Comparison of ENCODE assay signal across 15 cellular contexts in the genomic region with DNA sequence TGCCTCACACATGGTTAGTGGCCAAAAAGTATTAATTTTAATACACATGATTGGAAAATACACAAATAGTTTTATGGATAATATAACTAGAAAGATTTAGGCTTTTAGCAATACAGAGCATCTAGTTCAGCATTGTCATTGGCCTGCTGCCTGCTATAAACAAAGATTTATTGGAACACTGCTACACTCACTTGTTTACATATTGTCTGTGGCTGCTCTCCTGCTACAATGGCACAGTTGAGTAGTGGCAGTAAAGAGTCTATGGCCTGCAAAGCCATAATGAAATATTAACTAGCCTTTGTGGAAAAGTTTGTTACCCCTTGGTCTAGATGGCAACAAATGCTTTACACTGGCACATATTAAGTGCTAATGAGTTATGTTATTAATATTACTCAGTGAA.
"Had no signal": no experiment of that assay in that cellular context is flagged by ENCODE, and none has a peak within 500 bp of the region (broad histone marks: within the 10 kb centered on the region; RNA-seq: fewer than 3 reads in every experiment).

No MANE protein-coding gene starts in this region.

- FAIRE-seq: endothelial cell of umbilical vein, pancreas had no signal

- ATAC-seq: activated CD4-positive, alpha-beta T cell treated with anti-CD3 and anti-CD28 coated beads for 36 hours; heart left ventricle; left ventricle myocardium superior; pancreas had no signal

- H3K4me3 ChIP-seq: colonic mucosa, heart left ventricle, pancreas, skin epidermis, thyroid gland, uterus had no signal

- DNase-seq: activated CD4-positive, alpha-beta T cell treated with anti-CD3 and anti-CD28 coated beads for 36 hours; activated CD8-positive, alpha-beta memory T cell treated with anti-CD3 and anti-CD28 coated beads for 24 hours; activated T-cell treated with anti-CD3 and anti-CD28 coated beads for 4 hours; caudate nucleus; colonic mucosa; effector CD4-positive, alpha-beta T cell; foreskin melanocyte; heart left ventricle; left ventricle myocardium superior; pancreas; thyroid gland; uterus; WERI-Rb-1 had no signal
